Comparison of ENCODE assay signal across 3 cellular contexts in genomic region chr7:12053561-12053960, GRCh38.
"Had no signal": no experiment of that assay in that cellular context is flagged by ENCODE, and none has a peak within 500 bp of the region (broad histone marks: within the 10 kb centered on the region; RNA-seq: fewer than 3 reads in every experiment).

No MANE protein-coding gene starts in this region.

- DNase-seq: GDM1, GF-D8 had no signal

- H3K4me3 ChIP-seq: GM12878 had no signal

- ATAC-seq: GM12878 had no signal
